ENCODE assay signal across 26 cellular contexts in genomic region chr21:16965424-16965823, GRCh38.
DNase-seq lines count a peak whose midpoint lies in the region; TF ChIP-seq lines count a peak whose summit lies in the region.
"Had no signal": no experiment of that assay in that cellular context is flagged by ENCODE, and none has a peak within 500 bp of the region (broad histone marks: within the 10 kb centered on the region; RNA-seq: fewer than 3 reads in every experiment).

No MANE protein-coding gene starts in this region.

- CTCF ChIA-PET in HEK293 (lab: Yijun Ruan, JAX), result interaction anchor here (0.7 kb wide), 1 partner anchor 285 kb away, joined by 3 read pairs; no protein-coding TSS in a partner anchor

- no peaks in the 10 kb centered on the region for H3K36me3 ChIP-seq in HEK293 (ENCODE audit: control insufficient read depth in 2 of 2, insufficient read depth in 1 of 2, low read length in 2 of 2)
- H3K36me3 ChIP-seq: BE2C; BLaER1; BLaER1 treated with 17β-estradiol and CSF1 and Interleukin-3, amounts not matched to agents 10 nM and 100 nM had no signal

- POLR2A ChIA-PET in HEK293 (lab: Yijun Ruan, JAX), result no interaction called here

- no peak for TF ChIP-seq CTCF in HEK293 (tag by site-specific recombination; IDR thresholded peaks at IDR 0.05)

- H3K9me3 ChIP-seq in HEK293 (ENCODE audit: control insufficient read depth, insufficient read depth, low read depth, low read length), result no peaks in the 10 kb centered on the region; the same call in 1 of the 2 replicates
- H3K9me3 ChIP-seq: A549, BE2C, BLaER1, Caco-2 had no signal

- no peak overlapping the region for H3K4me3 ChIP-seq in HEK293 (ENCODE audit: low read depth, low read length)
- H3K4me3 ChIP-seq: A549; BLaER1; BLaER1 treated with 17β-estradiol and CSF1 and Interleukin-3, amounts not matched to agents 10 nM and 100 nM had no signal

- H3K27ac ChIP-seq in HEK293 (ENCODE audit: extremely low read depth, low read depth, low read length), result no peak overlapping the region
- H3K27ac ChIP-seq: 22Rv1; A549; BLaER1; BLaER1 treated with 17β-estradiol and CSF1 and Interleukin-3, amounts not matched to agents 10 nM and 100 nM; C4-2B had no signal

- H3K4me1 ChIP-seq in HEK293 (ENCODE audit: control insufficient read depth, insufficient read depth, low read length), result peaks cover 5% of the 10 kb centered on the region; the same call in 1 of the 2 replicates
- H3K4me1 ChIP-seq: A549; BE2C; BLaER1; BLaER1 treated with 17β-estradiol and CSF1 and Interleukin-3, amounts not matched to agents 10 nM and 100 nM; Caco-2 had no signal

- no peak for DNase-seq in COR-L47 (lab: John Stamatoyannopoulos, UW)
- DNase-seq: 8988T; ACHN; AML-193; BE2C; C1 segment of cervical spinal cord; Caco-2; Calu3; CD4-positive, alpha-beta memory T cell; CD4-positive, alpha-beta T cell; CD4-positive, CD25-positive, alpha-beta regulatory T cell; CD8-positive, alpha-beta memory T cell; CD8-positive, alpha-beta T cell; DMS 273 treated with DMSO at 0.1 percent for 48 hours; DMS153; DMS53; DMS79; DMS79 treated with DMSO at 0.1 percent for 48 hours; DND-41; EL had no signal

TF ChIP-seq in HEK293, 187 proteins besides CTCF, POLR2A, EP300 and RAD21:
- TF ChIP-seq TRIM28 (IDR thresholded peaks at IDR 0.05; ENCODE audit: borderline replicate concordance, low read length), result peak; percentile 76; the same call in 1 of the 2 replicates
- peak; percentile 91 for TF ChIP-seq SETDB1 (IDR thresholded peaks at IDR 0.05; ENCODE audit: insufficient read length, low read length)
- TF ChIP-seq ZSCAN4 (tag by site-specific recombination; IDR thresholded peaks at IDR 0.05), result no peak
- TF ChIP-seq ZNF677 (tag by site-specific recombination; IDR thresholded peaks at IDR 0.05), result no peak
- TF ChIP-seq SP2 (tag by site-specific recombination; IDR thresholded peaks at IDR 0.05), result no peak
